In the genomic region with DNA sequence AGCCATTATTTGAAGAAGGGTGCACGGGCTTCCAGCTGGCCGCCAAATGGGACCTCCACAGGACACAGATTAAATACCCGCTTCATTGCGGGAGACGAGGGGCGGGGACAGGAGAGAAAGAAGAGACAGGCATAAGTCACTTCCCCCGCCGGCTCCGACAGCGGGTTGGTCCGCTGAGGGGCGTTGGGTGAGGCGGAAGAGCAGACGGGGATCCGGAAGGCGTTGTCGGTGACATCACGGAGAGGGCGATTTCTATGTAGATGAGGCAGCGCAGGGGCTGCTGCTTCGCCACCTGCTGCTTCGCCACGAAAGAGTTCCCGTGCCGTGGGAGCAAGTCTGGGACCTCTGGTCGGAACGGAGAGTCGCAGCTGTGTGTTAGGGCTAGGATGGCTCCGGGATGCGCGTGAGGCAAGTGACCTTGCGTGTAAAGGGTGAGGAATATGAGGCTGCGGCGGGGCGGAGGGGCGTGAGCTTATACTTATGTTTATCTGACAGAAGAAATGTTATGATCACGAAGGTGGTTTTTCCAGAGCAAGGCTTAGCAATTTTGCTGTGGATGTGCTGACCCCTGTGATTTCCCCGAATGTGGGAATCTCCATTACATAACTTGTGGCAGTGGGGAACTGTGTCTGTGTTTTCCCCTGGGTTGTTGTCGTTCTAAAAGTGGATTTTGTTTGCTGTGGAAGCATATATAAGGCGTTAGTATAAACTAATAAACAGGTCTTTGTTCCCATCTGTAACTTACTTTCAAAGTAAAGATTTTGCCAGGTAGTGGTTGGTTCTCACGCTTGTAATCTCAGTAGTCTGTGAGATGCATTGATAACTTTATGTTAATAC, we compare ENCODE assay signal across 8 cellular contexts. TPM values are rescaled to one million over a fixed set of nuclear protein-coding genes. Genes with fewer than 3 reads are reported as not detected.
DNase-seq lines count a peak whose midpoint lies in the region; ATAC-seq and TF ChIP-seq lines count a peak whose summit lies in the region.
"Not testable (repeated sequence)": the region's sequence is repeated elsewhere in the genome, so short reads cannot be mapped to it uniquely, and the experiment has no call there.

No MANE protein-coding gene starts in this region.

- H3K27ac ChIP-seq in colonic mucosa: peak overlapping the region; percentile 93

- ATAC-seq in GM19397 (IDR thresholded peaks at IDR 0.05; ENCODE audit: unreplicated experiment): peak; percentile 96
- ATAC-seq in HG03469 (IDR thresholded peaks at IDR 0.05; ENCODE audit: unreplicated experiment): peak; percentile 76
- peak; percentile 87 for ATAC-seq in left colon

- intact Hi-C loops in colonic mucosa (cut with DNase I); left colon (cut with DNase I, micrococcal nuclease): not testable (repeated sequence)

- not testable (repeated sequence) for TF ChIP-seq CTCF in BE2C (IDR thresholded peaks at IDR 0.05; ENCODE audit: low read depth, low read length); colonic mucosa (IDR thresholded peaks at IDR 0.05)

- DNase-seq in BE2C (peak; percentile 94), NCI-H526 treated with DMSO at 0.1 percent for 48 hours (lab: John Stamatoyannopoulos, UW) (peak; percentile 95), colonic mucosa (peak; percentile 94), left colon (peak; percentile 93 to 95)
- DNase-seq in activated CD4-positive, alpha-beta T cell treated with anti-CD3 and anti-CD28 coated beads, Interleukin-2, amount 50 U/mL, for 1 hour: peak; percentile 88
- DNase-seq in stimulated activated CD4-positive, alpha-beta T cell treated with anti-CD3 and anti-CD28 coated beads, Interleukin-15, amount 100 ng/mL, for 48 hours (ENCODE audit: low read depth in 2 of 2): peak; percentile 86 to 89

- H3K4me3 ChIP-seq in BE2C (ENCODE audit: low read depth, low read length) (peak overlapping the region; percentile 57), colonic mucosa (peak overlapping the region; percentile 41)

- peak overlapping the region; percentile 55 to 88 for H3K9ac ChIP-seq in colonic mucosa (ENCODE audit: low read depth in 2 of 2, low read length in 2 of 2)

- not testable (repeated sequence) for H3K9me3 ChIP-seq in BE2C, colonic mucosa

- not testable (repeated sequence) for H3K4me1 ChIP-seq in BE2C, colonic mucosa

- not testable (repeated sequence) for H3K36me3 ChIP-seq in BE2C, colonic mucosa

- not testable (repeated sequence) for H3K27me3 ChIP-seq in BE2C, colonic mucosa

RNA-seq across cellular contexts. Expression of gene PPIAL4C, which starts 52.9 kb away (rescaled TPM):
- not detected for polyA plus RNA-seq in BE2C (2012; ENCODE audit: insufficient read depth, insufficient read length, low read depth)
- total RNA-seq in colonic mucosa: under 1 TPM in 1 of 2 donors, not detected in 1; 0.72 TPM
- total RNA-seq in left colon: under 1 TPM in 1 of 2 donors, not detected in 1; 0.61 TPM

Comparison
In these comparisons a context has a peak if more than half of its experiments do, and no peak if none do; other contexts are left out.
1. Peak in every context shown above with its lines: DNase-seq, ATAC-seq, H3K4me3 ChIP-seq and H3K27ac ChIP-seq.